1 cellular context compared by ENCODE assay signal in genomic region chr5:83076742-83077661, GRCh38.
TF ChIP-seq lines count a peak whose summit lies in the region.

Gene TMEM167A (minus strand): TSS chr5:83077394. CDS start chr5:83077323, 71 bp downstream.
Gene XRCC4 (plus strand): TSS chr5:83077547. CDS start chr5:83104920, 27,373 bp downstream.

TF ChIP-seq in HepG2, 621 proteins besides CTCF, POLR2A, EP300 and RAD21 (continued from another document and continues in another):
- no peak for TF ChIP-seq ZBTB39 (CRISPR knock-in tag; IDR thresholded peaks at IDR 0.05)
- no peak for TF ChIP-seq ZNF383 (CRISPR knock-in tag; IDR thresholded peaks at IDR 0.05; ENCODE audit: borderline replicate concordance)
- TF ChIP-seq, protein P1, sequence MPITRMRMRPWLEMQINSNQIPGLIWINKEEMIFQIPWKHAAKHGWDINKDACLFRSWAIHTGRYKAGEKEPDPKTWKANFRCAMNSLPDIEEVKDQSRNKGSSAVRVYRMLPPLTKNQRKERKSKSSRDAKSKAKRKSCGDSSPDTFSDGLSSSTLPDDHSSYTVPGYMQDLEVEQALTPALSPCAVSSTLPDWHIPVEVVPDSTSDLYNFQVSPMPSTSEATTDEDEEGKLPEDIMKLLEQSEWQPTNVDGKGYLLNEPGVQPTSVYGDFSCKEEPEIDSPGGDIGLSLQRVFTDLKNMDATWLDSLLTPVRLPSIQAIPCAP (CRISPR knock-in tag; IDR thresholded peaks at IDR 0.05; ENCODE audit: low read depth) = no peak
- TF ChIP-seq, protein P2, sequence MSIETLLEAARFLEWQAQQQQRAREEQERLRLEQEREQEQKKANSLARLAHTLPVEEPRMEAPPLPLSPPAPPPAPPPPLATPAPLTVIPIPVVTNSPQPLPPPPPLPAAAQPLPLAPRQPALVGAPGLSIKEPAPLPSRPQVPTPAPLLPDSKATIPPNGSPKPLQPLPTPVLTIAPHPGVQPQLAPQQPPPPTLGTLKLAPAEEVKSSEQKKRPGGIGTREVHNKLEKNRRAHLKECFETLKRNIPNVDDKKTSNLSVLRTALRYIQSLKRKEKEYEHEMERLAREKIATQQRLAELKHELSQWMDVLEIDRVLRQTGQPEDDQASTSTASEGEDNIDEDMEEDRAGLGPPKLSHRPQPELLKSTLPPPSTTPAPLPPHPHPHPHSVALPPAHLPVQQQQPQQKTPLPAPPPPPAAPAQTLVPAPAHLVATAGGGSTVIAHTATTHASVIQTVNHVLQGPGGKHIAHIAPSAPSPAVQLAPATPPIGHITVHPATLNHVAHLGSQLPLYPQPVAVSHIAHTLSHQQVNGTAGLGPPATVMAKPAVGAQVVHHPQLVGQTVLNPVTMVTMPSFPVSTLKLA (IDR thresholded peaks at IDR 0.05) = 0 out of 2 replicates have a peak, but pooled peaks have one; percentile 10
- peak; percentile 15; the same call in 1 of the 2 replicates for TF ChIP-seq BRF2 (CRISPR knock-in tag; IDR thresholded peaks at IDR 0.05)
- TF ChIP-seq HOXA3 (CRISPR knock-in tag; IDR thresholded peaks at IDR 0.05) = peak; percentile 68; the same call in 1 of the 2 replicates
- TF ChIP-seq CC2D1A (CRISPR knock-in tag; IDR thresholded peaks at IDR 0.05) = no peak
- TF ChIP-seq, protein P3, sequence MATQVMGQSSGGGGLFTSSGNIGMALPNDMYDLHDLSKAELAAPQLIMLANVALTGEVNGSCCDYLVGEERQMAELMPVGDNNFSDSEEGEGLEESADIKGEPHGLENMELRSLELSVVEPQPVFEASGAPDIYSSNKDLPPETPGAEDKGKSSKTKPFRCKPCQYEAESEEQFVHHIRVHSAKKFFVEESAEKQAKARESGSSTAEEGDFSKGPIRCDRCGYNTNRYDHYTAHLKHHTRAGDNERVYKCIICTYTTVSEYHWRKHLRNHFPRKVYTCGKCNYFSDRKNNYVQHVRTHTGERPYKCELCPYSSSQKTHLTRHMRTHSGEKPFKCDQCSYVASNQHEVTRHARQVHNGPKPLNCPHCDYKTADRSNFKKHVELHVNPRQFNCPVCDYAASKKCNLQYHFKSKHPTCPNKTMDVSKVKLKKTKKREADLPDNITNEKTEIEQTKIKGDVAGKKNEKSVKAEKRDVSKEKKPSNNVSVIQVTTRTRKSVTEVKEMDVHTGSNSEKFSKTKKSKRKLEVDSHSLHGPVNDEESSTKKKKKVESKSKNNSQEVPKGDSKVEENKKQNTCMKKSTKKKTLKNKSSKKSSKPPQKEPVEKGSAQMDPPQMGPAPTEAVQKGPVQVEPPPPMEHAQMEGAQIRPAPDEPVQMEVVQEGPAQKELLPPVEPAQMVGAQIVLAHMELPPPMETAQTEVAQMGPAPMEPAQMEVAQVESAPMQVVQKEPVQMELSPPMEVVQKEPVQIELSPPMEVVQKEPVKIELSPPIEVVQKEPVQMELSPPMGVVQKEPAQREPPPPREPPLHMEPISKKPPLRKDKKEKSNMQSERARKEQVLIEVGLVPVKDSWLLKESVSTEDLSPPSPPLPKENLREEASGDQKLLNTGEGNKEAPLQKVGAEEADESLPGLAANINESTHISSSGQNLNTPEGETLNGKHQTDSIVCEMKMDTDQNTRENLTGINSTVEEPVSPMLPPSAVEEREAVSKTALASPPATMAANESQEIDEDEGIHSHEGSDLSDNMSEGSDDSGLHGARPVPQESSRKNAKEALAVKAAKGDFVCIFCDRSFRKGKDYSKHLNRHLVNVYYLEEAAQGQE (IDR thresholded peaks at IDR 0.05; ENCODE audit: borderline replicate concordance in 1 of 2, low read depth in 1 of 2, low read length in 2 of 2) = no peak
- no peak for TF ChIP-seq ZNF260 (CRISPR knock-in tag; IDR thresholded peaks at IDR 0.05; ENCODE audit: borderline replicate concordance, low read depth)
- TF ChIP-seq ZNF761 (CRISPR knock-in tag; conservative IDR thresholded peaks at IDR 0.05) = no peak
- TF ChIP-seq ZBTB21 (CRISPR knock-in tag; IDR thresholded peaks at IDR 0.05) = no peak
- TF ChIP-seq, protein P4, sequence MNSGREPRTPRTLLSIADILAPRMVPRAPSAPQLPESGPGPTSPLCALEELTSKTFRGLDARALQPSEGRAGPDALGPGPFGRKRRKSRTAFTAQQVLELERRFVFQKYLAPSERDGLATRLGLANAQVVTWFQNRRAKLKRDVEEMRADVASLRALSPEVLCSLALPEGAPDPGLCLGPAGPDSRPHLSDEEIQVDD (CRISPR knock-in tag; IDR thresholded peaks at IDR 0.05; ENCODE audit: borderline replicate concordance) = no peak
- TF ChIP-seq ATAD3A (CRISPR knock-in tag; IDR thresholded peaks at IDR 0.05) = no peak
- no peak for TF ChIP-seq ZFP41 (CRISPR knock-in tag; IDR thresholded peaks at IDR 0.05; ENCODE audit: borderline replicate concordance)
- no peak for TF ChIP-seq ZNF530 (CRISPR knock-in tag; IDR thresholded peaks at IDR 0.05; ENCODE audit: low read depth)
- peak; percentile 73; the same call in 1 of the 2 replicates for TF ChIP-seq MEIS1 (CRISPR knock-in tag; IDR thresholded peaks at IDR 0.05; ENCODE audit: borderline replicate concordance)
- no peak for TF ChIP-seq PLRG1 (conservative IDR thresholded peaks at IDR 0.05)
- TF ChIP-seq REXO4 (CRISPR knock-in tag; IDR thresholded peaks at IDR 0.05; ENCODE audit: borderline replicate concordance) = no peak
- no peak for TF ChIP-seq ARNT (IDR thresholded peaks at IDR 0.05)
- TF ChIP-seq NRL (CRISPR knock-in tag; IDR thresholded peaks at IDR 0.05; ENCODE audit: borderline replicate concordance) = peak; percentile 79; the same call in 1 of the 2 replicates
- TF ChIP-seq ZSCAN21 (CRISPR knock-in tag; IDR thresholded peaks at IDR 0.05; ENCODE audit: borderline replicate concordance) = peak; percentile 22; the same call in 1 of the 2 replicates
- TF ChIP-seq ZBTB43 (CRISPR knock-in tag; conservative IDR thresholded peaks at IDR 0.05) = no peak
- peak; percentile 89 for TF ChIP-seq TAF1 (CRISPR knock-in tag; IDR thresholded peaks at IDR 0.05)
- TF ChIP-seq FOXJ3 (CRISPR knock-in tag; IDR thresholded peaks at IDR 0.05; ENCODE audit: borderline replicate concordance) = peak; percentile 31; the same call in 1 of the 2 replicates
- TF ChIP-seq ZNF766 (CRISPR knock-in tag; IDR thresholded peaks at IDR 0.05; ENCODE audit: borderline replicate concordance) = no peak
- TF ChIP-seq ZNF550 (CRISPR knock-in tag; IDR thresholded peaks at IDR 0.05; ENCODE audit: borderline replicate concordance) = no peak
- TF ChIP-seq ZFP36 (IDR thresholded peaks at IDR 0.05; ENCODE audit: borderline replicate concordance, low read depth, low read length, partially characterized antibody) = no peak
- TF ChIP-seq NFYC (CRISPR knock-in tag; IDR thresholded peaks at IDR 0.05) = peak; percentile 94
- TF ChIP-seq, protein P5, sequence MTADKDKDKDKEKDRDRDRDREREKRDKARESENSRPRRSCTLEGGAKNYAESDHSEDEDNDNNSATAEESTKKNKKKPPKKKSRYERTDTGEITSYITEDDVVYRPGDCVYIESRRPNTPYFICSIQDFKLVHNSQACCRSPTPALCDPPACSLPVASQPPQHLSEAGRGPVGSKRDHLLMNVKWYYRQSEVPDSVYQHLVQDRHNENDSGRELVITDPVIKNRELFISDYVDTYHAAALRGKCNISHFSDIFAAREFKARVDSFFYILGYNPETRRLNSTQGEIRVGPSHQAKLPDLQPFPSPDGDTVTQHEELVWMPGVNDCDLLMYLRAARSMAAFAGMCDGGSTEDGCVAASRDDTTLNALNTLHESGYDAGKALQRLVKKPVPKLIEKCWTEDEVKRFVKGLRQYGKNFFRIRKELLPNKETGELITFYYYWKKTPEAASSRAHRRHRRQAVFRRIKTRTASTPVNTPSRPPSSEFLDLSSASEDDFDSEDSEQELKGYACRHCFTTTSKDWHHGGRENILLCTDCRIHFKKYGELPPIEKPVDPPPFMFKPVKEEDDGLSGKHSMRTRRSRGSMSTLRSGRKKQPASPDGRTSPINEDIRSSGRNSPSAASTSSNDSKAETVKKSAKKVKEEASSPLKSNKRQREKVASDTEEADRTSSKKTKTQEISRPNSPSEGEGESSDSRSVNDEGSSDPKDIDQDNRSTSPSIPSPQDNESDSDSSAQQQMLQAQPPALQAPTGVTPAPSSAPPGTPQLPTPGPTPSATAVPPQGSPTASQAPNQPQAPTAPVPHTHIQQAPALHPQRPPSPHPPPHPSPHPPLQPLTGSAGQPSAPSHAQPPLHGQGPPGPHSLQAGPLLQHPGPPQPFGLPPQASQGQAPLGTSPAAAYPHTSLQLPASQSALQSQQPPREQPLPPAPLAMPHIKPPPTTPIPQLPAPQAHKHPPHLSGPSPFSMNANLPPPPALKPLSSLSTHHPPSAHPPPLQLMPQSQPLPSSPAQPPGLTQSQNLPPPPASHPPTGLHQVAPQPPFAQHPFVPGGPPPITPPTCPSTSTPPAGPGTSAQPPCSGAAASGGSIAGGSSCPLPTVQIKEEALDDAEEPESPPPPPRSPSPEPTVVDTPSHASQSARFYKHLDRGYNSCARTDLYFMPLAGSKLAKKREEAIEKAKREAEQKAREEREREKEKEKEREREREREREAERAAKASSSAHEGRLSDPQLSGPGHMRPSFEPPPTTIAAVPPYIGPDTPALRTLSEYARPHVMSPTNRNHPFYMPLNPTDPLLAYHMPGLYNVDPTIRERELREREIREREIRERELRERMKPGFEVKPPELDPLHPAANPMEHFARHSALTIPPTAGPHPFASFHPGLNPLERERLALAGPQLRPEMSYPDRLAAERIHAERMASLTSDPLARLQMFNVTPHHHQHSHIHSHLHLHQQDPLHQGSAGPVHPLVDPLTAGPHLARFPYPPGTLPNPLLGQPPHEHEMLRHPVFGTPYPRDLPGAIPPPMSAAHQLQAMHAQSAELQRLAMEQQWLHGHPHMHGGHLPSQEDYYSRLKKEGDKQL (CRISPR knock-in tag; IDR thresholded peaks at IDR 0.05; ENCODE audit: low read depth) = no peak
- TF ChIP-seq, protein P6, sequence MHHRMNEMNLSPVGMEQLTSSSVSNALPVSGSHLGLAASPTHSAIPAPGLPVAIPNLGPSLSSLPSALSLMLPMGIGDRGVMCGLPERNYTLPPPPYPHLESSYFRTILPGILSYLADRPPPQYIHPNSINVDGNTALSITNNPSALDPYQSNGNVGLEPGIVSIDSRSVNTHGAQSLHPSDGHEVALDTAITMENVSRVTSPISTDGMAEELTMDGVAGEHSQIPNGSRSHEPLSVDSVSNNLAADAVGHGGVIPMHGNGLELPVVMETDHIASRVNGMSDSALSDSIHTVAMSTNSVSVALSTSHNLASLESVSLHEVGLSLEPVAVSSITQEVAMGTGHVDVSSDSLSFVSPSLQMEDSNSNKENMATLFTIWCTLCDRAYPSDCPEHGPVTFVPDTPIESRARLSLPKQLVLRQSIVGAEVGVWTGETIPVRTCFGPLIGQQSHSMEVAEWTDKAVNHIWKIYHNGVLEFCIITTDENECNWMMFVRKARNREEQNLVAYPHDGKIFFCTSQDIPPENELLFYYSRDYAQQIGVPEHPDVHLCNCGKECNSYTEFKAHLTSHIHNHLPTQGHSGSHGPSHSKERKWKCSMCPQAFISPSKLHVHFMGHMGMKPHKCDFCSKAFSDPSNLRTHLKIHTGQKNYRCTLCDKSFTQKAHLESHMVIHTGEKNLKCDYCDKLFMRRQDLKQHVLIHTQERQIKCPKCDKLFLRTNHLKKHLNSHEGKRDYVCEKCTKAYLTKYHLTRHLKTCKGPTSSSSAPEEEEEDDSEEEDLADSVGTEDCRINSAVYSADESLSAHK (CRISPR knock-in tag; IDR thresholded peaks at IDR 0.05; ENCODE audit: borderline replicate concordance) = no peak
- no peak for TF ChIP-seq MTF1 (CRISPR knock-in tag; IDR thresholded peaks at IDR 0.05)
- TF ChIP-seq CBFB (CRISPR knock-in tag; IDR thresholded peaks at IDR 0.05) = no peak
